1 cellular context compared by ENCODE assay signal in genomic region chr17:48593840-48594411, GRCh38.
TF ChIP-seq lines count a peak whose summit lies in the region.

No MANE protein-coding gene starts in this region.

TF ChIP-seq in K562, 482 proteins besides CTCF, POLR2A, EP300 and RAD21:
- 0 out of 2 replicates have a peak, but pooled peaks have one; percentile 27 for TF ChIP-seq RBFOX2 (IDR thresholded peaks at IDR 0.05; ENCODE audit: low read depth, low read length)
- TF ChIP-seq RB1 (IDR thresholded peaks at IDR 0.05; ENCODE audit: low read depth), result peak; percentile 91; the same call in 1 of the 2 replicates
- peak; percentile 76 for TF ChIP-seq SPI1 (IDR thresholded peaks at IDR 0.05; ENCODE audit: borderline replicate concordance, low read depth, low read length)
- peak; percentile 84 for TF ChIP-seq STAG1 (CRISPR knock-in tag; IDR thresholded peaks at IDR 0.05; ENCODE audit: borderline replicate concordance)
- peak; percentile 93 for TF ChIP-seq ZHX1 (conservative IDR thresholded peaks at IDR 0.05; ENCODE audit: low read length)
- TF ChIP-seq CEBPG (CRISPR knock-in tag; IDR thresholded peaks at IDR 0.05), result no peak
- no peak for TF ChIP-seq CEBPG (tag; conservative IDR thresholded peaks at IDR 0.05 in 1 of 2, IDR thresholded peaks at IDR 0.05 in 1 of 2)
- peak; percentile 24; the same call in 1 of the 2 replicates for TF ChIP-seq HCFC1 (IDR thresholded peaks at IDR 0.05; ENCODE audit: low read depth, low read length)
- TF ChIP-seq, protein P1, sequence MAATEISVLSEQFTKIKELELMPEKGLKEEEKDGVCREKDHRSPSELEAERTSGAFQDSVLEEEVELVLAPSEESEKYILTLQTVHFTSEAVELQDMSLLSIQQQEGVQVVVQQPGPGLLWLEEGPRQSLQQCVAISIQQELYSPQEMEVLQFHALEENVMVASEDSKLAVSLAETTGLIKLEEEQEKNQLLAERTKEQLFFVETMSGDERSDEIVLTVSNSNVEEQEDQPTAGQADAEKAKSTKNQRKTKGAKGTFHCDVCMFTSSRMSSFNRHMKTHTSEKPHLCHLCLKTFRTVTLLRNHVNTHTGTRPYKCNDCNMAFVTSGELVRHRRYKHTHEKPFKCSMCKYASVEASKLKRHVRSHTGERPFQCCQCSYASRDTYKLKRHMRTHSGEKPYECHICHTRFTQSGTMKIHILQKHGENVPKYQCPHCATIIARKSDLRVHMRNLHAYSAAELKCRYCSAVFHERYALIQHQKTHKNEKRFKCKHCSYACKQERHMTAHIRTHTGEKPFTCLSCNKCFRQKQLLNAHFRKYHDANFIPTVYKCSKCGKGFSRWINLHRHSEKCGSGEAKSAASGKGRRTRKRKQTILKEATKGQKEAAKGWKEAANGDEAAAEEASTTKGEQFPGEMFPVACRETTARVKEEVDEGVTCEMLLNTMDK (IDR thresholded peaks at IDR 0.05; ENCODE audit: borderline replicate concordance, insufficient read depth, low read depth, low read length, poor library complexity, severe bottlenecking), result peak; percentile 18
- peak in 1 of 2 experiments; percentile 32 for TF ChIP-seq E2F6 (IDR thresholded peaks at IDR 0.05; ENCODE audit: borderline replicate concordance in 1 of 2, extremely low read depth in 1 of 2, insufficient read depth in 1 of 2, insufficient read length in 1 of 2, low read depth in 1 of 2, low read length in 1 of 2, poor library complexity in 1 of 2, severe bottlenecking in 1 of 2)
- TF ChIP-seq NR1H2 (CRISPR knock-in tag; IDR thresholded peaks at IDR 0.05), result no peak
- TF ChIP-seq SMC3 (conservative IDR thresholded peaks at IDR 0.05; ENCODE audit: insufficient read depth, low read depth, low read length), result peak; percentile 97
- no peak for TF ChIP-seq FOXP1 (CRISPR knock-in tag; IDR thresholded peaks at IDR 0.05)
- 0 out of 2 replicates have a peak, but pooled peaks have one; percentile 28 for TF ChIP-seq JUND (IDR thresholded peaks at IDR 0.05; ENCODE audit: borderline replicate concordance, low read depth, low read length)
- TF ChIP-seq JUND (tag; IDR thresholded peaks at IDR 0.05; ENCODE audit: borderline replicate concordance, low read depth, low read length), result no peak
- TF ChIP-seq PRDM10 (IDR thresholded peaks at IDR 0.05; ENCODE audit: partially characterized antibody), result peak; percentile 65
- peak; percentile 15; the same call in 1 of the 2 replicates for TF ChIP-seq TFAP4 (CRISPR knock-in tag; IDR thresholded peaks at IDR 0.05; ENCODE audit: borderline replicate concordance)
- no peak for TF ChIP-seq NR3C1 (CRISPR knock-in tag; IDR thresholded peaks at IDR 0.05)
- TF ChIP-seq RNF2 (IDR thresholded peaks at IDR 0.05), result no peak
- peak; percentile 49; the same call in 1 of the 2 replicates for TF ChIP-seq CREM (IDR thresholded peaks at IDR 0.05; ENCODE audit: low read depth)
- TF ChIP-seq ZKSCAN1 (IDR thresholded peaks at IDR 0.05; ENCODE audit: low read depth, low read length), result no peak
- TF ChIP-seq, protein P2, sequence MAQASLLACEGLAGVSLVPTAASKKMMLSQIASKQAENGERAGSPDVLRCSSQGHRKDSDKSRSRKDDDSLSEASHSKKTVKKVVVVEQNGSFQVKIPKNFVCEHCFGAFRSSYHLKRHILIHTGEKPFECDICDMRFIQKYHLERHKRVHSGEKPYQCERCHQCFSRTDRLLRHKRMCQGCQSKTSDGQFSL (CRISPR knock-in tag; IDR thresholded peaks at IDR 0.05), result peak; percentile 74
- TF ChIP-seq, protein P2 (tag; IDR thresholded peaks at IDR 0.05), result peak in 1 of 2 experiments; percentile 84; a peak in 2 of 4 replicates
- peak; percentile 64; the same call in 1 of the 2 replicates for TF ChIP-seq TOE1 (IDR thresholded peaks at IDR 0.05; ENCODE audit: borderline replicate concordance)
- TF ChIP-seq TOE1 (CRISPR knock-in tag; IDR thresholded peaks at IDR 0.05; ENCODE audit: borderline replicate concordance, low read depth), result no peak
- TF ChIP-seq ZNF316 (IDR thresholded peaks at IDR 0.05), result peak; percentile 14; the same call in 1 of the 2 replicates
- peak in 1 of 2 experiments; percentile 80; a peak in 2 of 4 replicates for TF ChIP-seq MAZ (CRISPR knock-in tag; conservative IDR thresholded peaks at IDR 0.05 in 1 of 2, IDR thresholded peaks at IDR 0.05 in 1 of 2)
- TF ChIP-seq ZFX (CRISPR knock-in tag; IDR thresholded peaks at IDR 0.05), result peak; percentile 20; the same call in 1 of the 2 replicates
- 0 out of 2 replicates have a peak, but pooled peaks have one; percentile 24 for TF ChIP-seq TCF7 (IDR thresholded peaks at IDR 0.05; ENCODE audit: borderline replicate concordance)
- TF ChIP-seq, protein P3, sequence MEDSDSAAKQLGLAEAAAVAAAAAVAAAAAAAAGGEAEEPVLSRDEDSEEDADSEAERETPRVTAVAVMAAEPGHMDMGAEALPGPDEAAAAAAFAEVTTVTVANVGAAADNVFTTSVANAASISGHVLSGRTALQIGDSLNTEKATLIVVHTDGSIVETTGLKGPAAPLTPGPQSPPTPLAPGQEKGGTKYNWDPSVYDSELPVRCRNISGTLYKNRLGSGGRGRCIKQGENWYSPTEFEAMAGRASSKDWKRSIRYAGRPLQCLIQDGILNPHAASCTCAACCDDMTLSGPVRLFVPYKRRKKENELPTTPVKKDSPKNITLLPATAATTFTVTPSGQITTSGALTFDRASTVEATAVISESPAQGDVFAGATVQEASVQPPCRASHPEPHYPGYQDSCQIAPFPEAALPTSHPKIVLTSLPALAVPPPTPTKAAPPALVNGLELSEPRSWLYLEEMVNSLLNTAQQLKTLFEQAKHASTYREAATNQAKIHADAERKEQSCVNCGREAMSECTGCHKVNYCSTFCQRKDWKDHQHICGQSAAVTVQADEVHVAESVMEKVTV (CRISPR knock-in tag; IDR thresholded peaks at IDR 0.05), result peak; percentile 59; the same call in 1 of the 2 replicates
- TF ChIP-seq MYC (IDR thresholded peaks at IDR 0.05; ENCODE audit: low read depth, low read length), result peak; percentile 28; the same call in 1 of the 2 replicates
- TF ChIP-seq MYC (CRISPR knock-in tag; IDR thresholded peaks at IDR 0.05; ENCODE audit: borderline replicate concordance, low read depth), result no peak
- TF ChIP-seq YY1 (IDR thresholded peaks at IDR 0.05; ENCODE audit: borderline replicate concordance in 1 of 3, control insufficient read depth in 1 of 3, extremely low read depth in 1 of 3, insufficient read depth in 3 of 3, insufficient read length in 1 of 3, insufficient replicate concordance in 2 of 3, low read depth in 1 of 3, low read length in 2 of 3), result peak; percentile 52 to 96 (median 92)
- TF ChIP-seq, protein P4, sequence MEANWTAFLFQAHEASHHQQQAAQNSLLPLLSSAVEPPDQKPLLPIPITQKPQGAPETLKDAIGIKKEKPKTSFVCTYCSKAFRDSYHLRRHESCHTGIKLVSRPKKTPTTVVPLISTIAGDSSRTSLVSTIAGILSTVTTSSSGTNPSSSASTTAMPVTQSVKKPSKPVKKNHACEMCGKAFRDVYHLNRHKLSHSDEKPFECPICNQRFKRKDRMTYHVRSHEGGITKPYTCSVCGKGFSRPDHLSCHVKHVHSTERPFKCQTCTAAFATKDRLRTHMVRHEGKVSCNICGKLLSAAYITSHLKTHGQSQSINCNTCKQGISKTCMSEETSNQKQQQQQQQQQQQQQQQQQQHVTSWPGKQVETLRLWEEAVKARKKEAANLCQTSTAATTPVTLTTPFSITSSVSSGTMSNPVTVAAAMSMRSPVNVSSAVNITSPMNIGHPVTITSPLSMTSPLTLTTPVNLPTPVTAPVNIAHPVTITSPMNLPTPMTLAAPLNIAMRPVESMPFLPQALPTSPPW (CRISPR knock-in tag; IDR thresholded peaks at IDR 0.05), result peak; percentile 85
- TF ChIP-seq ATF7 (IDR thresholded peaks at IDR 0.05), result 0 out of 2 replicates have a peak, but pooled peaks have one; percentile 18
- peak; percentile 40; the same call in 1 of the 2 replicates for TF ChIP-seq BHLHE40 (IDR thresholded peaks at IDR 0.05; ENCODE audit: low read length)
- no peak for TF ChIP-seq ZNF77 (CRISPR knock-in tag; IDR thresholded peaks at IDR 0.05)
- peak; percentile 86 for TF ChIP-seq ARID2 (IDR thresholded peaks at IDR 0.05)
- TF ChIP-seq CCNT2 (IDR thresholded peaks at IDR 0.05; ENCODE audit: borderline replicate concordance, extremely low read depth, insufficient read length, low read depth, low read length), result peak; percentile 52
- TF ChIP-seq CC2D1A (IDR thresholded peaks at IDR 0.05), result peak; percentile 57
- peak in 1 of 2 experiments; percentile 84; a peak in 1 of 4 replicates for TF ChIP-seq SRF (CRISPR knock-in tag; IDR thresholded peaks at IDR 0.05)
- no peak for TF ChIP-seq RBM22 (IDR thresholded peaks at IDR 0.05; ENCODE audit: low read depth, low read length, poor library complexity, severe bottlenecking)
- no peak for TF ChIP-seq ZNF644 (tag; IDR thresholded peaks at IDR 0.05; ENCODE audit: low read depth)
- TF ChIP-seq HMGN3 (IDR thresholded peaks at IDR 0.05; ENCODE audit: borderline replicate concordance, extremely low read depth, insufficient read length, low read depth, low read length), result peak; percentile 28
- TF ChIP-seq, protein P5, sequence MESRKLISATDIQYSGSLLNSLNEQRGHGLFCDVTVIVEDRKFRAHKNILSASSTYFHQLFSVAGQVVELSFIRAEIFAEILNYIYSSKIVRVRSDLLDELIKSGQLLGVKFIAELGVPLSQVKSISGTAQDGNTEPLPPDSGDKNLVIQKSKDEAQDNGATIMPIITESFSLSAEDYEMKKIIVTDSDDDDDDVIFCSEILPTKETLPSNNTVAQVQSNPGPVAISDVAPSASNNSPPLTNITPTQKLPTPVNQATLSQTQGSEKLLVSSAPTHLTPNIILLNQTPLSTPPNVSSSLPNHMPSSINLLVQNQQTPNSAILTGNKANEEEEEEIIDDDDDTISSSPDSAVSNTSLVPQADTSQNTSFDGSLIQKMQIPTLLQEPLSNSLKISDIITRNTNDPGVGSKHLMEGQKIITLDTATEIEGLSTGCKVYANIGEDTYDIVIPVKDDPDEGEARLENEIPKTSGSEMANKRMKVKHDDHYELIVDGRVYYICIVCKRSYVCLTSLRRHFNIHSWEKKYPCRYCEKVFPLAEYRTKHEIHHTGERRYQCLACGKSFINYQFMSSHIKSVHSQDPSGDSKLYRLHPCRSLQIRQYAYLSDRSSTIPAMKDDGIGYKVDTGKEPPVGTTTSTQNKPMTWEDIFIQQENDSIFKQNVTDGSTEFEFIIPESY (CRISPR knock-in tag; IDR thresholded peaks at IDR 0.05), result peak; percentile 97
- TF ChIP-seq SMAD4 (CRISPR knock-in tag; conservative IDR thresholded peaks at IDR 0.05), result 0 out of 2 replicates have a peak, but pooled peaks have one; percentile 24
- TF ChIP-seq XRCC5 (IDR thresholded peaks at IDR 0.05; ENCODE audit: low read depth, low read length), result peak; percentile 78; the same call in 1 of the 2 replicates
- peak in 1 of 2 experiments; percentile 59; a peak in 1 of 3 replicates for TF ChIP-seq CBX3 (IDR thresholded peaks at IDR 0.05; ENCODE audit: borderline replicate concordance in 1 of 2, low read length in 2 of 2)
